In genomic region chr19:4997297-4997696, GRCh38 we compare ENCODE assay signal across 1 cellular context.
TF ChIP-seq lines count a peak whose summit lies in the region.

No MANE protein-coding gene starts in this region.

TF ChIP-seq in H1, 55 proteins besides CTCF, POLR2A, EP300 and RAD21:
- TF ChIP-seq JUND (IDR thresholded peaks at IDR 0.05; ENCODE audit: low read length) (no peak), RXRA (IDR thresholded peaks at IDR 0.05; ENCODE audit: insufficient read depth, low read depth, low read length) (no peak), USF2 (IDR thresholded peaks at IDR 0.05; ENCODE audit: low read length) (no peak), CREB1 (IDR thresholded peaks at IDR 0.05) (no peak), MAX (IDR thresholded peaks at IDR 0.05) (no peak), PHF8 (conservative IDR thresholded peaks at IDR 0.05; ENCODE audit: low read depth, low read length) (no peak), TAF1 (IDR thresholded peaks at IDR 0.05; ENCODE audit: low read depth, low read length) (no peak), SP4 (IDR thresholded peaks at IDR 0.05; ENCODE audit: low read length) (no peak), TEAD4 (IDR thresholded peaks at IDR 0.05; ENCODE audit: low read depth, low read length) (no peak), JUN (IDR thresholded peaks at IDR 0.05; ENCODE audit: low read depth, low read length) (no peak)
